In genomic region chr9:37753489-37754190, GRCh38 we compare ENCODE assay signal across 8 cellular contexts. TPM values are rescaled to one million over a fixed set of nuclear protein-coding genes. Genes with fewer than 3 reads are reported as not detected.
A peak's percentile ranks its signal among the peaks of the same experiment; 100 is the strongest.
DNase-seq lines count a peak whose midpoint lies in the region; ATAC-seq, FAIRE-seq and TF ChIP-seq lines count a peak whose summit lies in the region.

TSS of gene TRMT10B (plus strand) at chr9:37753805. CDS start at chr9:37761932, 8,127 bp downstream.

- WGBS in A549 (ENCODE audit: missing lambda C conversion rate) = 5% methylated on average over 27 of the region's 40 CpGs

- H3K27ac ChIP-seq in A549 = peak within 1 kb of the TSS; percentile 84 to 92

- TF ChIP-seq EP300 in A549 (IDR thresholded peaks at IDR 0.05) = no peak

- H3K4me2 ChIP-seq in A549 = peak within 1 kb of the TSS; percentile 79

- no peaks in the 10 kb centered on the region for H3K9me3 ChIP-seq in A549

- TF ChIP-seq POLR2A in A549 (IDR thresholded peaks at IDR 0.05; ENCODE audit: low read length) = peak; percentile 73

- ATAC-seq in A549 (peak; percentile 95 to 98), GM18520 (IDR thresholded peaks at IDR 0.05; ENCODE audit: unreplicated experiment) (peak; percentile 70), HG03095 (IDR thresholded peaks at IDR 0.05; ENCODE audit: unreplicated experiment) (peak; percentile 87)

- TF ChIP-seq RAD21 in A549 (conservative IDR thresholded peaks at IDR 0.05 in 1 of 2, IDR thresholded peaks at IDR 0.05 in 1 of 2) = no peak

- H3K4me3 ChIP-seq in A549 = peak within 1 kb of the TSS; percentile 85

- CTCF ChIA-PET in A549 (lab: Yijun Ruan, JAX) = no interaction called here

- POLR2A ChIA-PET in A549 (lab: Yijun Ruan, JAX) = interaction anchor here (0.6 kb wide), 1 partner anchor 10 kb away, joined by 4 read pairs; no protein-coding TSS in a partner anchor

- FAIRE-seq in A549 (lab: Jason Lieb, UNC) = no peak

- no peak for TF ChIP-seq CTCF in A549 (IDR thresholded peaks at IDR 0.05)

- DNase-seq in A549 (ENCODE audit: low read depth in 1 of 2, low spot score in 1 of 2) (peak; percentile 76 to 94), NCI-H345 (lab: John Stamatoyannopoulos, UW) (peak; percentile 76), dedifferentiated amniotic fluid mesenchymal stem cell (ENCODE audit: extremely low spot score) (peak; percentile 33), left kidney (ENCODE audit: low read depth, low spot score) (peak; percentile 95)
- DNase-seq in activated CD4-positive, alpha-beta T cell treated with anti-CD3 and anti-CD28 coated beads for 48 hours = peak; percentile 83
- DNase-seq in stimulated activated CD4-positive, alpha-beta T cell treated with anti-CD3 and anti-CD28 coated beads, Interleukin-2, amount 100 ng/mL, for 24 hours = peak; percentile 79 to 80

- H3K4me1 ChIP-seq in A549 = peaks cover 8% of the 10 kb centered on the region; the same call in 1 of the 3 replicates

TF ChIP-seq in A549, 52 proteins besides CTCF, POLR2A, EP300 and RAD21:
- TF ChIP-seq MAX (IDR thresholded peaks at IDR 0.05) (peak; percentile 19; the same call in 1 of the 2 replicates), BCL3 (IDR thresholded peaks at IDR 0.05) (0 out of 3 replicates have a peak, but pooled peaks have one; percentile 58), ZSCAN20 (CRISPR knock-in tag; IDR thresholded peaks at IDR 0.05) (no peak), FOSB (CRISPR knock-in tag; IDR thresholded peaks at IDR 0.05) (no peak), POLR2AphosphoS2 (conservative IDR thresholded peaks at IDR 0.05; ENCODE audit: low read length) (no peak), GATA3 (IDR thresholded peaks at IDR 0.05; ENCODE audit: borderline replicate concordance) (no peak), PHF8 (IDR thresholded peaks at IDR 0.05; ENCODE audit: borderline replicate concordance, low read depth) (peak; percentile 85), NFE2L2 (conservative IDR thresholded peaks at IDR 0.05; ENCODE audit: low read length) (no peak), CEBPB (IDR thresholded peaks at IDR 0.05) (peak; percentile 77 to 90; a peak in 3 of 4 replicates), JUN (IDR thresholded peaks at IDR 0.05) (peak in 1 of 2 experiments; percentile 68; a peak in 3 of 5 replicates)

RNA-seq across cellular contexts. Expression of gene TRMT10B, which starts in this region (rescaled TPM):
- polyA plus RNA-seq in A549 (2011; rRNA removed) (8.9 and 10.1 TPM in 2 replicates), A549 (2017; fragmentation: RNase III; extraction: RNeasy Plus Mini Kit Qiagen cat#74134 plus additional on column Dnase treatment) (6.3 to 6.9 TPM (median 6.5 TPM) in 3 replicates)
- polyA plus RNA-seq in A549 (2012; cell fraction: cytosol; rRNA removed) = 3.6 and 4.0 TPM in 2 replicates
- 1.6 and 2.1 TPM in 2 replicates for polyA plus RNA-seq in A549 (2012; cell fraction: nucleus; rRNA removed)
- 2.2 and 4.2 TPM in 2 replicates for polyA minus RNA-seq in A549 (2011; rRNA and poly(A)+ RNA removed)

Comparison
In these comparisons a context has a peak if more than half of its experiments do, and no peak if none do; other contexts are left out.
1. Peak in every context shown above with its lines: DNase-seq, ATAC-seq, H3K4me3 ChIP-seq and H3K27ac ChIP-seq.
2. DNase-seq: peak in every context shown above with its lines; median percentile 95 in left kidney; 85 in A549; 83 in activated CD4-positive, alpha-beta T cell treated with anti-CD3 and anti-CD28 coated beads for 48 hours; 80 in stimulated activated CD4-positive, alpha-beta T cell treated with anti-CD3 and anti-CD28 coated beads, Interleukin-2, amount 100 ng/mL, for 24 hours; 76 in NCI-H345; 33 in dedifferentiated amniotic fluid mesenchymal stem cell.